2 cellular contexts compared by ENCODE assay signal in genomic region chr3:128078875-128079274, GRCh38.
TF ChIP-seq lines count a peak whose summit lies in the region.

No MANE protein-coding gene starts in this region.

TF ChIP-seq in IMR-90, 13 proteins besides CTCF, POLR2A, EP300 and RAD21:
- TF ChIP-seq FOS (IDR thresholded peaks at IDR 0.05; ENCODE audit: low read depth, low read length), result no peak

TF ChIP-seq in K562, 482 proteins besides CTCF, POLR2A, EP300 and RAD21:
- no peak for TF ChIP-seq KDM2B (CRISPR knock-in tag; IDR thresholded peaks at IDR 0.05)
- no peak for TF ChIP-seq ZNF639 (CRISPR knock-in tag; conservative IDR thresholded peaks at IDR 0.05 in 1 of 2, IDR thresholded peaks at IDR 0.05 in 1 of 2)
- no peak for TF ChIP-seq SLC30A9 (CRISPR knock-in tag; IDR thresholded peaks at IDR 0.05)
- TF ChIP-seq RBM14 (IDR thresholded peaks at IDR 0.05; ENCODE audit: borderline replicate concordance, insufficient read depth, low read depth, low read length), result no peak
